In genomic region chr1:175195798-175196197, GRCh38 we compare ENCODE assay signal across 24 cellular contexts. TPM values are rescaled to one million over a fixed set of nuclear protein-coding genes. Genes with fewer than 3 reads are reported as not detected.
DNase-seq lines count a peak whose midpoint lies in the region; ATAC-seq, FAIRE-seq and TF ChIP-seq lines count a peak whose summit lies in the region.
"Had no signal": no experiment of that assay in that cellular context is flagged by ENCODE, and none has a peak within 500 bp of the region (broad histone marks: within the 10 kb centered on the region; RNA-seq: fewer than 3 reads in every experiment).

No MANE protein-coding gene starts in this region.

- intact Hi-C loops in CD8-positive, alpha-beta T cell (cut with DNase I, micrococcal nuclease): loop anchor here (10.0 kb wide), 3 partner anchors 171 to 1009 kb away; partner anchors contain the start of genes COP1 (in 1 of the 2) and MRPS14 (in 1 of the 2)
- intact Hi-C loops in HCT116 (cut with micrococcal nuclease): no loop called here
- intact Hi-C loops in GM12878 (cut with micrococcal nuclease; ENCODE audit: unreplicated experiment): no loop called here

- peaks cover 31% of the 10 kb centered on the region for H3K4me1 Mint-ChIP-seq in CD8-positive, alpha-beta T cell (ENCODE audit: low read depth)
- peaks cover 72 to 84% (median 82%) of the 10 kb centered on the region in 3 donors for H3K4me1 Mint-ChIP-seq in naive B cell

- peaks cover 20% of the 10 kb centered on the region for H3K4me1 ChIP-seq in CD8-positive, alpha-beta T cell (ENCODE audit: insufficient read depth, low read length)
- H3K4me1 ChIP-seq in HCT116 (ENCODE audit: control insufficient read depth in 1 of 2, insufficient read depth in 2 of 2, low read length in 2 of 2): peaks cover 18 to 57% of the 10 kb centered on the region in 2 experiments
- H3K4me1 ChIP-seq in GM12878 (ENCODE audit: control insufficient read depth, insufficient read depth, low read length): peaks cover 16% of the 10 kb centered on the region

- BruUV-seq in HCT116 (replicated peaks; lab: Mats Ljungman, UMichigan): no TSS peak
- no TSS peak for BruUV-seq in GM12878 (replicated peaks; lab: Mats Ljungman, UMichigan)

- no peak for FAIRE-seq in GM12878 (lab: Jason Lieb, UNC)
- FAIRE-seq: colon, RCC 7860, small intestine had no signal

- POLR2A ChIA-PET in CD8-positive, alpha-beta T cell (lab: Charles Lee): interaction anchor here (0.8 to 1.8 kb wide), 2 partner anchors 8 to 49 kb away, joined by 4 to 5 read pairs; no protein-coding TSS in a partner anchor
- POLR2A ChIA-PET in HCT116 (lab: Charles Lee): interaction anchor here (1.5 kb wide), 1 partner anchor 9 kb away, joined by 4 read pairs; no protein-coding TSS in a partner anchor
- POLR2A ChIA-PET in GM12878 (lab: Charles Lee): interaction anchor here (1.3 to 3.0 kb wide), 3 partner anchors 8 to 16 kb away, joined by 4 to 11 read pairs (median 7); no protein-coding TSS in a partner anchor

- H3K4me2 ChIP-seq in HCT116 (ENCODE audit: low read length) (no peak overlapping the region), GM12878 (ENCODE audit: control insufficient read depth, insufficient read depth) (peak overlapping the region; percentile 38)

- H3K9me3 Mint-ChIP-seq in CD8-positive, alpha-beta T cell: no peaks in the 10 kb centered on the region
- H3K9me3 Mint-ChIP-seq in naive B cell: no peaks in the 10 kb centered on the region
- H3K9me3 Mint-ChIP-seq: activated naive CD8-positive, alpha-beta T cell treated with anti-CD3 and anti-CD28 coated beads for 36 hours; activated T-helper 1 cell treated with anti-CD3 and anti-CD28 coated beads, Interleukin-12 subunit alpha, Interleukin-12 subunit beta, Interleukin-2, Interleukin-4 antibody, amounts not matched to agents 30 ng/mL and 10 ng/mL and 1 ng/mL, durations not matched to agents 14 hours and 24 hours and 36 hours; stimulated activated naive CD8-positive, alpha-beta T cell treated with anti-CD3 and anti-CD28 coated beads, Interleukin-15, amount 100 ng/mL, for 72 hours had no signal

- H2AFZ ChIP-seq in HCT116 (ENCODE audit: low read depth, low read length, poor library complexity, severe bottlenecking) (no peak overlapping the region), GM12878 (ENCODE audit: control insufficient read depth, low read depth, low read length) (no peak overlapping the region)

- H3K9me3 ChIP-seq in CD8-positive, alpha-beta T cell (ENCODE audit: low read length): no peaks in the 10 kb centered on the region
- H3K9me3 ChIP-seq in HCT116 (ENCODE audit: control insufficient read depth in 1 of 2, insufficient read depth in 1 of 2, low read depth in 1 of 2, low read length in 2 of 2) (no peaks in the 10 kb centered on the region), GM12878 (replicated peaks; ENCODE audit: control insufficient read depth, insufficient read depth, low read length) (no peaks in the 10 kb centered on the region)
- H3K9me3 ChIP-seq: heart left ventricle, left ventricle myocardium inferior, psoas muscle, transverse colon had no signal

- H3K36me3 ChIP-seq in CD8-positive, alpha-beta T cell (ENCODE audit: insufficient read depth, low read length): no peaks in the 10 kb centered on the region
- H3K36me3 ChIP-seq in HCT116 (ENCODE audit: control insufficient read depth in 1 of 2, insufficient read depth in 2 of 2, low read length in 2 of 2): no peaks in the 10 kb centered on the region
- H3K36me3 ChIP-seq in GM12878 (ENCODE audit: control insufficient read depth in 2 of 2, insufficient read depth in 2 of 2, low read length in 1 of 2): no peaks in the 10 kb centered on the region
- H3K36me3 ChIP-seq: heart left ventricle, left ventricle myocardium inferior, transverse colon had no signal

- no peak for TF ChIP-seq EP300 in GM12878 (IDR thresholded peaks at IDR 0.05; ENCODE audit: borderline replicate concordance in 1 of 2, control insufficient read depth in 1 of 2, low read depth in 2 of 2, low read length in 2 of 2)

- RAD21 ChIA-PET in HCT116 (lab: Charles Lee; ENCODE audit: low non-redundant PET in 1 of 2, low total read pairs in 2 of 2, uncharacterized antibody in 2 of 2, unreplicated experiment in 2 of 2): no interaction called here
- RAD21 ChIA-PET in GM12878 (lab: Charles Lee; ENCODE audit: unreplicated experiment): interaction anchor here (1.1 to 2.6 kb wide), 4 partner anchors 11 to 123 kb away, joined by 3 to 15 read pairs (median 4); no protein-coding TSS in a partner anchor

- no peak for ATAC-seq in CD8-positive, alpha-beta T cell
- no peak for ATAC-seq in HCT116
- no peak for ATAC-seq in GM12878
- ATAC-seq in naive B cell (ENCODE audit: low read depth in 2 of 2): peak; percentile 32 to 49
- no peak for ATAC-seq in GM21619 (IDR thresholded peaks at IDR 0.05; ENCODE audit: unreplicated experiment)
- ATAC-seq in GM19463 (IDR thresholded peaks at IDR 0.05; ENCODE audit: unreplicated experiment): no peak
- ATAC-seq: activated CD8-positive, alpha-beta memory T cell treated with anti-CD3 and anti-CD28 coated beads, Interleukin-2, amount 10 ng/mL, durations not matched to agents 7 days and 5 days; heart left ventricle; psoas muscle; SK-N-SH treated with all-trans-retinoic acid at 6 μM for 48 hours; stimulated activated naive CD8-positive, alpha-beta T cell treated with anti-CD3 and anti-CD28 coated beads, Interleukin-15, amount 100 ng/mL, for 72 hours had no signal

- H3K27ac Mint-ChIP-seq in CD8-positive, alpha-beta T cell: peak overlapping the region; percentile 29
- peak overlapping the region; percentile 71 to 93 (median 88) for H3K27ac Mint-ChIP-seq in naive B cell
- H3K27ac Mint-ChIP-seq: activated CD8-positive, alpha-beta memory T cell treated with anti-CD3 and anti-CD28 coated beads, Interleukin-2, amount 10 ng/mL, durations not matched to agents 7 days and 5 days; activated naive CD8-positive, alpha-beta T cell treated with anti-CD3 and anti-CD28 coated beads for 36 hours; activated T-helper 1 cell treated with anti-CD3 and anti-CD28 coated beads, Interleukin-12 subunit alpha, Interleukin-12 subunit beta, Interleukin-2, Interleukin-4 antibody, amounts not matched to agents 30 ng/mL and 10 ng/mL and 1 ng/mL, durations not matched to agents 14 hours and 24 hours and 36 hours; stimulated activated naive CD8-positive, alpha-beta T cell treated with anti-CD3 and anti-CD28 coated beads, Interleukin-15, amount 100 ng/mL, for 72 hours had no signal

- no peak overlapping the region for H3K4me3 Mint-ChIP-seq in CD8-positive, alpha-beta T cell
- H3K4me3 Mint-ChIP-seq in naive B cell: peak overlapping the region; percentile 47 to 85 (median 74)
- H3K4me3 Mint-ChIP-seq: activated CD8-positive, alpha-beta memory T cell treated with anti-CD3 and anti-CD28 coated beads, Interleukin-2, amount 10 ng/mL, durations not matched to agents 7 days and 5 days; activated naive CD8-positive, alpha-beta T cell treated with anti-CD3 and anti-CD28 coated beads for 36 hours; activated T-helper 1 cell treated with anti-CD3 and anti-CD28 coated beads, Interleukin-12 subunit alpha, Interleukin-12 subunit beta, Interleukin-2, Interleukin-4 antibody, amounts not matched to agents 30 ng/mL and 10 ng/mL and 1 ng/mL, durations not matched to agents 14 hours and 24 hours and 36 hours; stimulated activated naive CD8-positive, alpha-beta T cell treated with anti-CD3 and anti-CD28 coated beads, Interleukin-15, amount 100 ng/mL, for 72 hours had no signal

- H4K20me1 ChIP-seq in HCT116 (ENCODE audit: insufficient read depth) (no peaks in the 10 kb centered on the region), GM12878 (ENCODE audit: control insufficient read depth, insufficient read depth) (no peaks in the 10 kb centered on the region)

- TF ChIP-seq RAD21 in HCT116 (IDR thresholded peaks at IDR 0.05; ENCODE audit: low read depth) (no peak), GM12878 (IDR thresholded peaks at IDR 0.05; ENCODE audit: insufficient read depth, low read depth, low read length) (no peak)

- in situ Hi-C loops in GM12878 (cut with MboI): no loop called here

- H3K4me3 ChIP-seq in CD8-positive, alpha-beta T cell (ENCODE audit: low read depth, low read length): no peak overlapping the region
- no peak overlapping the region for H3K4me3 ChIP-seq in HCT116 (replicated peaks in 1 of 2; ENCODE audit: low read depth in 1 of 2, low read length in 2 of 2)
- no peak overlapping the region; the same call in 1 of the 2 replicates for H3K4me3 ChIP-seq in GM12878
- H3K4me3 ChIP-seq: heart left ventricle, left ventricle myocardium inferior, psoas muscle, transverse colon had no signal

- H3K79me2 ChIP-seq in HCT116 (ENCODE audit: insufficient read depth, low read length) (no peaks in the 10 kb centered on the region), GM12878 (ENCODE audit: control insufficient read depth, insufficient read depth, low read length) (peaks cover 14% of the 10 kb centered on the region)

- peaks cover 13% of the 10 kb centered on the region for H3K36me3 Mint-ChIP-seq in CD8-positive, alpha-beta T cell
- peaks cover 5 to 7% of the 10 kb centered on the region in 2 donors for H3K36me3 Mint-ChIP-seq in naive B cell

- no peaks in the 10 kb centered on the region for H3K9me2 ChIP-seq in HCT116 (ENCODE audit: insufficient read depth)

- H3K27ac ChIP-seq in CD8-positive, alpha-beta T cell (ENCODE audit: low read depth, low read length): no peak overlapping the region
- H3K27ac ChIP-seq in HCT116 (ENCODE audit: low read depth, low read length): no peak overlapping the region
- H3K27ac ChIP-seq in GM12878 (ENCODE audit: control insufficient read depth, insufficient read depth): no peak overlapping the region
- H3K27ac ChIP-seq: heart left ventricle, left ventricle myocardium inferior, psoas muscle, transverse colon had no signal

- SMC1A ChIA-PET in GM12878 (lab: Charles Lee; ENCODE audit: uncharacterized antibody, unreplicated experiment): interaction anchor here (0.8 to 2.7 kb wide), 10 partner anchors 10 to 123 kb away, joined by 3 to 14 read pairs (median 4); no protein-coding TSS in a partner anchor

- CTCF ChIA-PET in CD8-positive, alpha-beta T cell (lab: Charles Lee): interaction anchor here (1.1 to 1.6 kb wide), 2 partner anchors 44 to 122 kb away, joined by 3 to 4 read pairs; no protein-coding TSS in a partner anchor
- CTCF ChIA-PET in HCT116 (lab: Charles Lee): interaction anchor here (1.1 kb wide), 1 partner anchor 26 kb away, joined by 3 read pairs; no protein-coding TSS in a partner anchor
- CTCF ChIA-PET in GM12878 (lab: Yijun Ruan, JAX): interaction anchor here (0.7 to 3.5 kb wide), 8 partner anchors 16 to 53 kb away, joined by 3 to 16 read pairs (median 4); no protein-coding TSS in a partner anchor

- 44% methylated on average over 3 of the region's 3 CpGs for WGBS in GM12878 (ENCODE audit: insufficient coverage, insufficient replicate concordance, low lambda C conversion rate, missing lambda C conversion rate)

- H3K27me3 Mint-ChIP-seq in CD8-positive, alpha-beta T cell (ENCODE audit: low read depth): no peaks in the 10 kb centered on the region
- H3K27me3 Mint-ChIP-seq in naive B cell: no peaks in the 10 kb centered on the region
- H3K27me3 Mint-ChIP-seq: activated naive CD8-positive, alpha-beta T cell treated with anti-CD3 and anti-CD28 coated beads for 36 hours; stimulated activated naive CD8-positive, alpha-beta T cell treated with anti-CD3 and anti-CD28 coated beads, Interleukin-15, amount 100 ng/mL, for 72 hours had no signal

- H3K27me3 ChIP-seq in CD8-positive, alpha-beta T cell (ENCODE audit: insufficient read depth, low read length): no peaks in the 10 kb centered on the region
- H3K27me3 ChIP-seq in HCT116 (ENCODE audit: insufficient read depth, low read length) (no peaks in the 10 kb centered on the region), GM12878 (replicated peaks in 1 of 2; ENCODE audit: control insufficient read depth in 2 of 2, insufficient read depth in 2 of 2, low read length in 1 of 2) (no peaks in the 10 kb centered on the region)
- H3K27me3 ChIP-seq: heart left ventricle, transverse colon had no signal

- H3K9ac ChIP-seq in HCT116 (ENCODE audit: low read length): no peak overlapping the region
- H3K9ac ChIP-seq in GM12878 (ENCODE audit: control insufficient read depth, insufficient read depth, low read length): no peak overlapping the region

- DNase-seq in CD8-positive, alpha-beta T cell: no peak
- DNase-seq in HCT116 (ENCODE audit: low read depth, low spot score) (no peak), GM12878 (ENCODE audit: low read depth, low spot score) (no peak), naive B cell (peak; percentile 37), occipital lobe (lab: John Stamatoyannopoulos, UW) (no peak)
- DNase-seq: activated CD4-positive, alpha-beta T cell treated with anti-CD3 and anti-CD28 coated beads for 1 hour; activated CD8-positive, alpha-beta memory T cell treated with anti-CD3 and anti-CD28 coated beads, Interleukin-2, amount 10 ng/mL, durations not matched to agents 7 days and 5 days; activated naive CD8-positive, alpha-beta T cell treated with anti-CD3 and anti-CD28 coated beads for 36 hours; heart left ventricle; left ventricle myocardium inferior; NCI-H1048; NCI-H1930; psoas muscle; small intestine; stimulated activated CD4-positive, alpha-beta T cell treated with anti-CD3 and anti-CD28 coated beads, Interleukin-2, amount 100 ng/mL, for 48 hours; stimulated activated naive CD8-positive, alpha-beta T cell treated with anti-CD3 and anti-CD28 coated beads, Interleukin-15, amount 100 ng/mL, for 72 hours; T-helper 9 cell; transverse colon had no signal

- no peak for TF ChIP-seq CTCF in CD8-positive, alpha-beta T cell (IDR thresholded peaks at IDR 0.05)
- TF ChIP-seq CTCF in HCT116 (IDR thresholded peaks at IDR 0.05 in 2 of 3, conservative IDR thresholded peaks at IDR 0.05 in 1 of 3; ENCODE audit: borderline replicate concordance in 1 of 3, insufficient read depth in 1 of 3, low read depth in 2 of 3, low read length in 2 of 3) (no peak), GM12878 (IDR thresholded peaks at IDR 0.05 in 2 of 3, conservative IDR thresholded peaks at IDR 0.05 in 1 of 3; ENCODE audit: control insufficient read depth in 2 of 3, extremely low read depth in 1 of 3, insufficient read depth in 1 of 3, low read depth in 3 of 3, low read length in 3 of 3) (no peak)

- TF ChIP-seq POLR2A in HCT116 (IDR thresholded peaks at IDR 0.05; ENCODE audit: borderline replicate concordance, extremely low read depth, insufficient read depth, insufficient read length): no peak
- TF ChIP-seq POLR2A in GM12878 (IDR thresholded peaks at IDR 0.05; ENCODE audit: low read depth, low read length): no peak

RNA-seq across cellular contexts. Expression of gene KIAA0040, which starts 3.2 kb away (rescaled TPM):
- total RNA-seq in CD8-positive, alpha-beta T cell: 1 to 10 TPM; 8.7 to 9.6 TPM
- total RNA-seq in HCT116 (2021; ENCODE audit: unreplicated experiment) (32.4 TPM), GM12878 (2014; rRNA removed) (22.9 and 24.1 TPM in 2 replicates), GM12878 (2014; rRNA removed; fragmentation: Illumina TruSeq; extraction: Trizol) (23.5 and 24.4 TPM in 2 replicates), GM12878 (2021) (29.0 and 29.2 TPM in 2 replicates), occipital lobe (0.47 TPM)
- 37.3 and 44.7 TPM in 2 replicates for polyA plus RNA-seq in HCT116 (2012)
- 19.4 and 22.6 TPM in 2 replicates for total RNA-seq in GM12878 (2013; cell fraction: nucleolus; rRNA removed)
- 5.8 TPM for polyA plus RNA-seq in GM12878 (2011; ENCODE audit: low read depth)
- polyA plus RNA-seq in GM12878 (2011; rRNA removed) (39.9 and 47.7 TPM in 2 replicates), GM12878 (2014; fragmentation: Illumina TruSeq; extraction: Trizol) (31.8 and 38.1 TPM in 2 replicates), GM12878 (2014; fragmentation: Nextera tagmentation; extraction: Ambion mirVana) (1 to 10 TPM; 7.6 to 8.3 TPM), GM12878 (2014; rRNA removed) (20.5 and 24.1 TPM in 2 replicates), GM12878 (2016; fragmentation: Nextera tagmentation; extraction: Ambion mirVana) (10 to 100 TPM; 19.7 to 20.3 TPM), naive B cell (ENCODE audit: low read depth in 6 of 6) (100 to 1,000 TPM in 5 of 6 donors, 10 to 100 TPM in 1; 97.1 to 182 (median 140) TPM)
- 44.7 and 45.5 TPM in 2 replicates for polyA plus RNA-seq in GM12878 (2011; cell fraction: cytosol; rRNA removed)
- polyA plus RNA-seq in GM12878 (2011; cell fraction: nucleus; rRNA removed): 28.1 and 33.0 TPM in 2 replicates
- 7.0 and 11.0 TPM in 2 replicates for polyA plus RNA-seq in GM12878 (2012)
- polyA minus RNA-seq in GM12878 (2011; rRNA and poly(A)+ RNA removed): 57.5 and 68.2 TPM in 2 replicates
- polyA minus RNA-seq in GM12878 (2011; cell fraction: cytosol; rRNA and poly(A)+ RNA removed): 15.7 and 17.1 TPM in 2 replicates
- polyA minus RNA-seq in GM12878 (2011; cell fraction: nucleus; rRNA and poly(A)+ RNA removed): 14.0 and 17.7 TPM in 2 replicates

Comparison
In these comparisons a context has a peak if more than half of its experiments do, and no peak if none do; other contexts are left out.
1. ATAC-seq: peak in naive B cell (2 of 2); none in CD8-positive, alpha-beta T cell (single experiment), HCT116 (single experiment), GM12878 (single experiment), GM21619 (single experiment) and GM19463 (single experiment).
2. intact Hi-C loops: an anchor here in CD8-positive, alpha-beta T cell (10.0 kb wide); none called in HCT116 and GM12878.